In the genomic region with DNA sequence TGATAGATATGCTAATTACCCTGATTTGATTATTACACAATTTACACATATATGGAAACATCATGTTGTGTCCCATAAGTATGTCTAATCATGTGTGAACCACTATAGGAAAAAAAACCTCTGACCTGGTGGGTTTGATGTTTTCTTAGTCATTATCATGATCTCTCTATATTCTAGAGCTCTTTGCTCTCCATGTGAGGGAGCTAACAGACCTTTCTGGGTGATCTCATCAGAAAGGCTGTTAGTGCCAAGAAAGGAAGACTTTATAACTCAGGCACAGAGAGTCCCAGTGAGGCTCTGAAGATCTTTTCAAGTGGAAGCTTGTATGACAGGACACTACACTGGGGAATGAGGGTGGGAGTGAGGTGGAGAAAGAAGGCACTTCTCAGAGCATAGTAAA, we compare ENCODE assay signal across 12 cellular contexts.
DNase-seq lines count a peak whose midpoint lies in the region; ATAC-seq and TF ChIP-seq lines count a peak whose summit lies in the region.
"Had no signal": no experiment of that assay in that cellular context is flagged by ENCODE, and none has a peak within 500 bp of the region (broad histone marks: within the 10 kb centered on the region; RNA-seq: fewer than 3 reads in every experiment).

No MANE protein-coding gene starts in this region.

- no peaks in the 10 kb centered on the region for H3K79me1 ChIP-seq in mesendoderm (ENCODE audit: low read length)

- H3K9ac ChIP-seq in mesendoderm (ENCODE audit: low read length): no peak overlapping the region

- H4K5ac ChIP-seq in mesendoderm (ENCODE audit: low read length): no peak overlapping the region

- no peaks in the 10 kb centered on the region for H3K9me3 Mint-ChIP-seq in chondrocyte (ENCODE audit: low read depth)

- DNase-seq in AG20443 (ENCODE audit: low spot score) (peak; percentile 28), LNCaP clone FGC (ENCODE audit: low read depth) (no peak), chondrocyte (ENCODE audit: low spot score) (no peak), mesendoderm (peak; percentile 16), SIG-M5 (lab: John Stamatoyannopoulos, UW) (no peak), cerebellum (ENCODE audit: low spot score) (no peak), NCI-H510A treated with DMSO at 0.1 percent for 48 hours (lab: John Stamatoyannopoulos, UW) (no peak)
- DNase-seq: CD4-positive, alpha-beta memory T cell; NCI-H82 had no signal

- no peak overlapping the region for H2BK5ac ChIP-seq in mesendoderm (ENCODE audit: low read length)

- no peaks in the 10 kb centered on the region for H3K36me3 ChIP-seq in mesendoderm (ENCODE audit: control insufficient read depth, insufficient read depth, low read length)

- no peak overlapping the region for H3K27ac Mint-ChIP-seq in chondrocyte (ENCODE audit: unreplicated experiment)
- H3K27ac Mint-ChIP-seq: CD4-positive, alpha-beta memory T cell; progenitor cell of endocrine pancreas had no signal

- TF ChIP-seq CTCF in LNCaP clone FGC (IDR thresholded peaks at IDR 0.05; ENCODE audit: control insufficient read depth, extremely low read depth, insufficient read depth) (peak; percentile 35; the same call in 1 of the 2 replicates), chondrocyte (IDR thresholded peaks at IDR 0.05) (peak; percentile 43)

- no peaks in the 10 kb centered on the region for H3K4me1 ChIP-seq in mesendoderm (ENCODE audit: control insufficient read depth, low read depth, low read length)

- H3K27ac ChIP-seq in mesendoderm (ENCODE audit: low read depth, low read length): no peak overlapping the region

- no peak overlapping the region for H2AK5ac ChIP-seq in mesendoderm (ENCODE audit: low read length)

- no peaks in the 10 kb centered on the region for H3K27me3 ChIP-seq in mesendoderm (ENCODE audit: insufficient read depth, low read length, poor library complexity)

- H3K23ac ChIP-seq in mesendoderm (ENCODE audit: low read length): no peak overlapping the region

- no peak overlapping the region for H3K4me2 ChIP-seq in mesendoderm (ENCODE audit: low read length)

- peaks cover 7% of the 10 kb centered on the region for H3K27me3 Mint-ChIP-seq in chondrocyte (ENCODE audit: low read depth)
- H3K27me3 Mint-ChIP-seq: CD4-positive, alpha-beta memory T cell; progenitor cell of endocrine pancreas had no signal

- no peak overlapping the region for H2BK15ac ChIP-seq in mesendoderm (replicated peaks; ENCODE audit: low read depth)

- no peak overlapping the region for H2BK120ac ChIP-seq in mesendoderm (ENCODE audit: low read depth, low read length)

- no peak overlapping the region for H3K4ac ChIP-seq in mesendoderm (ENCODE audit: low read depth, low read length)

- H3K4me1 Mint-ChIP-seq in chondrocyte (ENCODE audit: low read depth): peaks cover 4% of the 10 kb centered on the region
- H3K4me1 Mint-ChIP-seq: CD4-positive, alpha-beta memory T cell had no signal

- no peak overlapping the region for H3K18ac ChIP-seq in mesendoderm (ENCODE audit: low read length)

- H4K8ac ChIP-seq in mesendoderm (ENCODE audit: low read depth, low read length): no peak overlapping the region

- no peak for ATAC-seq in GM18867 (IDR thresholded peaks at IDR 0.05; ENCODE audit: unreplicated experiment)
- ATAC-seq: left lobe of liver had no signal

- H3K36me3 Mint-ChIP-seq in chondrocyte (ENCODE audit: low read depth): no peaks in the 10 kb centered on the region
- H3K36me3 Mint-ChIP-seq: CD4-positive, alpha-beta memory T cell had no signal

- no peaks in the 10 kb centered on the region for H3K79me2 ChIP-seq in mesendoderm (ENCODE audit: control insufficient read depth, insufficient read depth, low read length)

- H3K4me3 Mint-ChIP-seq in chondrocyte (ENCODE audit: unreplicated experiment): no peak overlapping the region

- H3K56ac ChIP-seq in mesendoderm (ENCODE audit: low read length): no peak overlapping the region

- H3K4me3 ChIP-seq in LNCaP clone FGC (ENCODE audit: low read depth, low read length): no peak overlapping the region
- H3K4me3 ChIP-seq in mesendoderm (ENCODE audit: low read length): no peak overlapping the region

Comparison
In these comparisons a context has a peak if more than half of its experiments do, and no peak if none do; other contexts are left out.
1. DNase-seq: peak in AG20443 (single experiment) and mesendoderm (single experiment); none in LNCaP clone FGC (single experiment), chondrocyte (single experiment), SIG-M5 (single experiment), cerebellum (single experiment) and NCI-H510A treated with DMSO at 0.1 percent for 48 hours (single experiment).